In the genomic region with DNA sequence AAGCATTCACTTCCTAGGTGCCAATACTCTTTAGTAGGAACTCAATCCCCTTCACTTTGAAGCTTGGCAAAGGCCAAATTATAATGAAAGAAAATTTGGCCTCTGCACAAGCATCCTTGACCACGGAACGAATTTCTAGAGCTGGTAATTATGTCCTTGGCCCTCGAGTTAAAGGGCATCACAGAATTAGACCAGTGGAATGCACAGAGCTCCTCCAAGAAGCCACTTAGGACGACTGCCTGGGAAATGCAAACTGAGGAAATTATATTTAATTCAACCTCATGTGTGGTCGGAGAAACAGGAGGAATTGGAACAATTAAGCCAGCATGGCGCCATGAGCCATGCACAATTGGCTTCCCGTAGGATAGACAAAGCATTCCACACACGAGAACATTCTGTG, we compare ENCODE assay signal across 20 cellular contexts. TPM values are rescaled to one million over a fixed set of nuclear protein-coding genes. Genes with fewer than 3 reads are reported as not detected.
DNase-seq lines count a peak whose midpoint lies in the region; ATAC-seq and TF ChIP-seq lines count a peak whose summit lies in the region.
"Had no signal": no experiment of that assay in that cellular context is flagged by ENCODE, and none has a peak within 500 bp of the region (broad histone marks: within the 10 kb centered on the region; RNA-seq: fewer than 3 reads in every experiment).

No MANE protein-coding gene starts in this region.

- H2AK5ac ChIP-seq in H9 (ENCODE audit: insufficient read length, low read length): no peak overlapping the region

- no peak overlapping the region for H3K18ac ChIP-seq in H9 (ENCODE audit: insufficient read length, low read depth, low read length)

- H3K4me2 ChIP-seq in H9 (ENCODE audit: insufficient read depth, insufficient read length, low read length) (no peak overlapping the region), neural progenitor cell (no peak overlapping the region)

- H3K4me3 ChIP-seq in astrocyte of the cerebellum (ENCODE audit: low read depth, low read length) (no peak overlapping the region), neural progenitor cell (no peak overlapping the region), tibial artery (no peak overlapping the region), brain microvascular endothelial cell (ENCODE audit: low read depth, low read length) (no peak overlapping the region)
- H3K4me3 ChIP-seq: GM12878, GM23248 had no signal

- no CpG with 5 or more reads among the region's 8 CpGs for WGBS in H9 (ENCODE audit: extremely low coverage, insufficient read length, low lambda C conversion rate)

- peaks cover 37 to 41% of the 10 kb centered on the region in 2 experiments for H3K4me1 Mint-ChIP-seq in H9
- H3K4me1 Mint-ChIP-seq in neural progenitor cell: peaks cover 17% of the 10 kb centered on the region
- H3K4me1 Mint-ChIP-seq: CD4-positive, CD25-positive, alpha-beta regulatory T cell; CD8-positive, alpha-beta memory T cell had no signal

- H3K23ac ChIP-seq in H9 (ENCODE audit: insufficient read length, low read depth, low read length): no peak overlapping the region

- peaks cover 6% of the 10 kb centered on the region for H3K79me1 ChIP-seq in H9 (ENCODE audit: insufficient read depth, low read depth, low read length, poor library complexity, severe bottlenecking)

- no peak overlapping the region for H2BK120ac ChIP-seq in H9 (ENCODE audit: low read depth, low read length, poor library complexity, severe bottlenecking)

- H2BK12ac ChIP-seq in H9 (ENCODE audit: insufficient read length, low read depth, low read length): no peak overlapping the region

- no peak overlapping the region for H3T11ph ChIP-seq in H9 (ENCODE audit: low read length)

- H3K36me3 Mint-ChIP-seq in H9 (ENCODE audit: insufficient read depth in 1 of 3, low read depth in 3 of 3) (peaks cover 5 to 32% (median 9%) of the 10 kb centered on the region in 3 experiments; a peak in 5 of 7 replicates), neural progenitor cell (peaks cover 18% of the 10 kb centered on the region)
- H3K36me3 Mint-ChIP-seq: CD4-positive, CD25-positive, alpha-beta regulatory T cell; CD8-positive, alpha-beta memory T cell had no signal

- H4K5ac ChIP-seq in H9 (ENCODE audit: insufficient read length, low read depth, low read length): no peak overlapping the region

- H3K23me2 ChIP-seq in H9 (ENCODE audit: insufficient read length, low read depth, low read length, poor library complexity, severe bottlenecking): no peaks in the 10 kb centered on the region

- H3K9me3 ChIP-seq in H9 (ENCODE audit: control insufficient read depth, low read depth, low read length) (no peaks in the 10 kb centered on the region), neural progenitor cell (ENCODE audit: low read depth) (no peaks in the 10 kb centered on the region), tibial artery (no peaks in the 10 kb centered on the region)
- H3K9me3 ChIP-seq: BE2C had no signal

- no peak overlapping the region for H4K91ac ChIP-seq in H9 (ENCODE audit: insufficient read length, low read depth, low read length)

- H3K36me3 ChIP-seq in neural progenitor cell (no peaks in the 10 kb centered on the region), tibial artery (no peaks in the 10 kb centered on the region), brain microvascular endothelial cell (replicated peaks) (no peaks in the 10 kb centered on the region)
- H3K36me3 ChIP-seq: BE2C had no signal

- H3K27me3 ChIP-seq in H9 (ENCODE audit: insufficient read depth, low read length) (no peaks in the 10 kb centered on the region), neural progenitor cell (no peaks in the 10 kb centered on the region), tibial artery (no peaks in the 10 kb centered on the region), brain microvascular endothelial cell (replicated peaks) (no peaks in the 10 kb centered on the region)
- H3K27me3 ChIP-seq: BE2C had no signal

- H4K20me1 ChIP-seq in H9 (ENCODE audit: control insufficient read depth, insufficient read depth, insufficient read length) (no peaks in the 10 kb centered on the region), neural progenitor cell (ENCODE audit: low read depth) (no peaks in the 10 kb centered on the region)

- no peak overlapping the region for H4K8ac ChIP-seq in H9 (replicated peaks; ENCODE audit: insufficient read length, low read depth, low read length)

- no peak for ATAC-seq in GM19351 (IDR thresholded peaks at IDR 0.05; ENCODE audit: unreplicated experiment)
- ATAC-seq: GM12878, HCT116 had no signal

- H3K79me2 ChIP-seq in H9 (ENCODE audit: insufficient read depth, low read length) (peaks cover 54% of the 10 kb centered on the region; the same call in 1 of the 2 replicates), neural progenitor cell (ENCODE audit: low read depth) (no peaks in the 10 kb centered on the region)

- H3K4me3 Mint-ChIP-seq in H9 (peak overlapping the region in 1 of 2 experiments; percentile 43; a peak in 1 of 5 replicates), neural progenitor cell (no peak overlapping the region)
- H3K4me3 Mint-ChIP-seq: CD4-positive, CD25-positive, alpha-beta regulatory T cell; CD8-positive, alpha-beta memory T cell; HFFc6 had no signal

- TF ChIP-seq CTCF in H9 (conservative IDR thresholded peaks at IDR 0.05) (no peak), astrocyte of the cerebellum (IDR thresholded peaks at IDR 0.05; ENCODE audit: low read depth, low read length, missing control alignments) (no peak), neural progenitor cell (IDR thresholded peaks at IDR 0.05) (no peak), tibial artery (IDR thresholded peaks at IDR 0.05) (no peak), brain microvascular endothelial cell (IDR thresholded peaks at IDR 0.05; ENCODE audit: low read depth, low read length, missing control alignments) (no peak)

- no peak overlapping the region for H3K27ac ChIP-seq in H9 (ENCODE audit: insufficient read length, low read depth, low read length)
- H3K27ac ChIP-seq in neural progenitor cell: no peak overlapping the region
- no peak overlapping the region for H3K27ac ChIP-seq in tibial artery
- no peak overlapping the region for H3K27ac ChIP-seq in brain microvascular endothelial cell
- H3K27ac ChIP-seq: GM23248 had no signal

- no peak overlapping the region for H3K9ac ChIP-seq in H9 (ENCODE audit: extremely low read depth, insufficient read length, low read length)
- H3K9ac ChIP-seq in neural progenitor cell: no peak overlapping the region
- H3K9ac ChIP-seq: GM23248 had no signal

- H3K27me3 Mint-ChIP-seq in H9 (ENCODE audit: low read depth) (no peaks in the 10 kb centered on the region), neural progenitor cell (ENCODE audit: insufficient read depth, low read depth) (peaks cover 5% of the 10 kb centered on the region)
- H3K27me3 Mint-ChIP-seq: CD4-positive, CD25-positive, alpha-beta regulatory T cell; CD8-positive, alpha-beta memory T cell had no signal

- no peaks in the 10 kb centered on the region; the same call in 1 of the 2 replicates for H3K4me1 ChIP-seq in H9 (ENCODE audit: insufficient read depth, low read length)
- H3K4me1 ChIP-seq in neural progenitor cell: no peaks in the 10 kb centered on the region
- H3K4me1 ChIP-seq in tibial artery: no peaks in the 10 kb centered on the region
- H3K4me1 ChIP-seq: BE2C had no signal

- DNase-seq in H9 (no peak), astrocyte of the cerebellum (ENCODE audit: low read depth) (peak; percentile 44), neural progenitor cell (ENCODE audit: low spot score) (peak; percentile 7), tibial artery (no peak), brain microvascular endothelial cell (no peak)
- DNase-seq: BE2C; CD4-positive, CD25-positive, alpha-beta regulatory T cell; CD8-positive, alpha-beta memory T cell; COR-L47; DMS 273 treated with DMSO at 0.1 percent for 48 hours; DMS53; DND-41; EL; GM23248; HFFc6; IMR-90 had no signal

- no peak overlapping the region for H3K56ac ChIP-seq in H9 (ENCODE audit: insufficient read length, low read depth, low read length)

- H2BK20ac ChIP-seq in H9 (ENCODE audit: low read depth, low read length, poor library complexity, severe bottlenecking): no peak overlapping the region

- no peaks in the 10 kb centered on the region for H3F3A ChIP-seq in neural progenitor cell (ENCODE audit: low read depth)

- H2BK5ac ChIP-seq in H9 (ENCODE audit: insufficient read length, low read length): no peak overlapping the region

- no peak overlapping the region for H3K14ac ChIP-seq in H9 (ENCODE audit: insufficient read depth, low read length)

- intact Hi-C loops in tibial artery (cut with DNase I; ENCODE audit: low total_unique reads): no loop called here

- H2AFZ ChIP-seq in H9 (ENCODE audit: low read length) (no peak overlapping the region), neural progenitor cell (replicated peaks) (no peak overlapping the region)
- H2AFZ ChIP-seq: GM23248 had no signal

- no peak overlapping the region for H3K4ac ChIP-seq in H9 (ENCODE audit: low read depth, low read length)

- no peaks in the 10 kb centered on the region; a peak in 1 of 5 replicates for H3K9me3 Mint-ChIP-seq in H9
- H3K9me3 Mint-ChIP-seq in neural progenitor cell: peaks cover 26% of the 10 kb centered on the region

- peak overlapping the region in 2 of 3 experiments; percentile 61 to 89; a peak in 5 of 7 replicates for H3K27ac Mint-ChIP-seq in H9
- H3K27ac Mint-ChIP-seq in neural progenitor cell: no peak overlapping the region
- H3K27ac Mint-ChIP-seq: CD4-positive, CD25-positive, alpha-beta regulatory T cell; CD8-positive, alpha-beta memory T cell; HFFc6 had no signal

- in situ Hi-C loops in astrocyte of the cerebellum (cut with HindIII; ENCODE audit: low sequenced_read_pairs): no loop called here
- in situ Hi-C loops in brain microvascular endothelial cell (cut with HindIII; ENCODE audit: low pct_ligation_motif_present, low sequenced_read_pairs): no loop called here

- H2BK15ac ChIP-seq in H9 (ENCODE audit: low read depth, low read length): no peak overlapping the region

RNA-seq across cellular contexts. Expression of gene NLGN4X, which starts 59.3 kb away (rescaled TPM):
- 106 and 111 TPM in 2 replicates for total RNA-seq in H9 (2021)
- total RNA-seq in neural progenitor cell (ENCODE audit: low replicate concordance): 10.1 and 17.6 TPM in 2 replicates
- total RNA-seq: CD4-positive, CD25-positive, alpha-beta regulatory T cell; CD8-positive, alpha-beta memory T cell; G401; GM23248; HFFc6; IMR-90 had no signal

Comparison
In these comparisons a context has a peak if more than half of its experiments do, and no peak if none do; other contexts are left out.
1. DNase-seq: peak in astrocyte of the cerebellum (single experiment) and neural progenitor cell (single experiment); none in H9 (single experiment), tibial artery (0 of 2) and brain microvascular endothelial cell (single experiment).